In genomic region chr6:32116674-32117073, GRCh38 we compare ENCODE assay signal across 10 cellular contexts. TPM values are rescaled to one million over a fixed set of nuclear protein-coding genes. Genes with fewer than 3 reads are reported as not detected.
DNase-seq lines count a peak whose midpoint lies in the region; FAIRE-seq and TF ChIP-seq lines count a peak whose summit lies in the region.
"Had no signal": no experiment of that assay in that cellular context is flagged by ENCODE, and none has a peak within 500 bp of the region (broad histone marks: within the 10 kb centered on the region; RNA-seq: fewer than 3 reads in every experiment).

No MANE protein-coding gene starts in this region.

- POLR2A ChIA-PET in AG04449 (lab: Yijun Ruan, JAX): no interaction called here
- POLR2A ChIA-PET in GM10248 (lab: Yijun Ruan, JAX): no interaction called here

- no peak overlapping the region for H3K4me3 ChIP-seq in AG04449 (ENCODE audit: low read depth, low read length)
- H3K4me3 ChIP-seq: gastrocnemius medialis had no signal

- no peak for FAIRE-seq in GM19239 (lab: Jason Lieb, UNC)

- CTCF ChIA-PET in AG04449 (lab: Yijun Ruan, JAX) (interaction anchor here (1.0 to 5.9 kb wide), 19 partner anchors 11 to 77 kb away, joined by 3 to 111 read pairs (median 8); partner anchors contain the start of genes ATF6B, EGFL8, FKBPL and GPSM3), GM10248 (lab: Yijun Ruan, JAX) (interaction anchor here (1.0 to 5.5 kb wide), 7 partner anchors 8 to 69 kb away, joined by 3 to 64 read pairs (median 5); partner anchors contain the start of genes ATF6B, FKBPL and PRRT1)

- DNase-seq in AG04449 (ENCODE audit: low read depth, low spot score) (no peak), GM10248 (ENCODE audit: extremely low spot score) (peak; percentile 43), SK-MEL-5 (ENCODE audit: low read depth, low spot score) (peak; percentile 48), iPS-NIHi7 (ENCODE audit: extremely low spot score) (peak; percentile 63), NCI-H1417 treated with DMSO at 0.1 percent for 48 hours (lab: John Stamatoyannopoulos, UW) (no peak), GM19239 (ENCODE audit: insufficient read length, low spot score) (no peak), NCI-H2081 treated with DMSO at 0.1 percent for 48 hours (lab: John Stamatoyannopoulos, UW) (no peak), T1000 (lab: John Stamatoyannopoulos, UW) (no peak)
- DNase-seq: activated T-cell treated with anti-CD3 and anti-CD28 coated beads, Interleukin-2, amount 50 U/mL, for 4 hours; gastrocnemius medialis had no signal

- in situ Hi-C loops in SK-MEL-5 (cut with HindIII; ENCODE audit: low pct_unique_long_range_greater_than_20kb, low sequenced_read_pairs): no loop called here

- TF ChIP-seq CTCF in AG04449 (IDR thresholded peaks at IDR 0.05; ENCODE audit: insufficient read depth, low read length, missing control alignments) (peak; percentile 60), GM10248 (IDR thresholded peaks at IDR 0.05; ENCODE audit: control extremely low read depth, extremely low read depth, low read depth, missing control alignments) (no peak)

RNA-seq across cellular contexts. Expression of gene TNXB, which starts 7.5 kb away (rescaled TPM):
- 0.37 TPM in 1 of 2 replicates, not detected in the other for total RNA-seq in SK-MEL-5 (2014; rRNA removed; shearing (Covaris generic))
- polyA plus RNA-seq in SK-MEL-5 (2015; cell fraction: cytosol; rRNA removed): 0.08 TPM in 1 of 2 replicates, not detected in the other
- 8.4 TPM in 1 of 2 replicates, not detected in the other for polyA plus RNA-seq in SK-MEL-5 (2015; cell fraction: nucleus; rRNA removed)

RNA-seq across cellular contexts. Expression of gene ATF6B, which starts 11.4 kb away (rescaled TPM):
- 15.1 and 15.3 TPM in 2 replicates for total RNA-seq in SK-MEL-5 (2014; rRNA removed; shearing (Covaris generic))
- 94.9 and 104 TPM in 2 replicates for polyA plus RNA-seq in SK-MEL-5 (2015; cell fraction: cytosol; rRNA removed)
- 98.3 and 140 TPM in 2 replicates for polyA plus RNA-seq in SK-MEL-5 (2015; cell fraction: nucleus; rRNA removed)

RNA-seq across cellular contexts. Expression of gene FKBPL, which starts 13.4 kb away (rescaled TPM):
- 8.1 and 8.7 TPM in 2 replicates for total RNA-seq in SK-MEL-5 (2014; rRNA removed; shearing (Covaris generic))
- 4.3 and 6.7 TPM in 2 replicates for polyA plus RNA-seq in SK-MEL-5 (2015; cell fraction: cytosol; rRNA removed)
- 8.6 and 16.7 TPM in 2 replicates for polyA plus RNA-seq in SK-MEL-5 (2015; cell fraction: nucleus; rRNA removed)

RNA-seq across cellular contexts. Expression of gene PRRT1, which starts 35.1 kb away (rescaled TPM):
- total RNA-seq in SK-MEL-5 (2014; rRNA removed; shearing (Covaris generic)): 0.16 and 0.21 TPM in 2 replicates
- 1.7 and 5.4 TPM in 2 replicates for polyA plus RNA-seq in SK-MEL-5 (2015; cell fraction: cytosol; rRNA removed)
- 8.7 and 9.8 TPM in 2 replicates for polyA plus RNA-seq in SK-MEL-5 (2015; cell fraction: nucleus; rRNA removed)

RNA-seq across cellular contexts. Expression of gene PPT2, which starts 37.3 kb away (rescaled TPM):
- total RNA-seq in SK-MEL-5 (2014; rRNA removed; shearing (Covaris generic)): 73.5 and 109 TPM in 2 replicates
- 70.6 and 76.0 TPM in 2 replicates for polyA plus RNA-seq in SK-MEL-5 (2015; cell fraction: cytosol; rRNA removed)
- polyA plus RNA-seq in SK-MEL-5 (2015; cell fraction: nucleus; rRNA removed): 63.7 and 199 TPM in 2 replicates

Comparison
In these comparisons a context has a peak if more than half of its experiments do, and no peak if none do; other contexts are left out.
1. DNase-seq: peak in GM10248 (single experiment), SK-MEL-5 (single experiment) and iPS-NIHi7 (single experiment); none in AG04449 (single experiment), NCI-H1417 treated with DMSO at 0.1 percent for 48 hours (single experiment), GM19239 (single experiment), NCI-H2081 treated with DMSO at 0.1 percent for 48 hours (single experiment) and T1000 (single experiment).